In the genomic region with DNA sequence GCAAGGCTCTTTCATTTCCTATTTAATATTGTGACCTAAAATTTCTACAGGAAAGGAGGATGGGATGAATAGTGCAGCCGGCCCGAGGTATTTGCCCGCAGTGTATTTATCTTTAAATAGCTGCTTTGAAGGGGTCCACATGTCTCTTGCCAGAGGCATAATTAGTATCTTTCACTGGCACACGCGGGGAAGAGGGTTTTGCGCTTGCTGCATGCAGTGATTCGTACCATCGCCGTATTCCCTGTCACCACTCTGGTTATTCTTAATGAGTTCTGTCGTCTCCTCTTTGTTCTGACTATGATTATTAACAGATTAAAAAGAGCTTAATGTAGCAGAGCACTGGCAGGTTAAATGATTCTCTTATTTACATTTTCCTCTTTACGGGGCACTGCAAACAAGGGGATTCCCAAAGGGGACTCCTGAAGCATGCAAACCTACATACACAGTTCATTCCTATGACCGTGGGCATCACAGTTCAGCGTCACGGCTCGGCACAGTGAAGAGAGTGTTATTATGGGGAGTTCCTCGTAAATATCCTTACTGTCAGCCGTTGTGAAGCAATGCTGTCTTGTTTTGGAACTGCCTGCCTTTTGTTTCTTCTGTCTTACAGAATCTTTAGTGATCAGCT, we compare ENCODE assay signal across 12 cellular contexts.
DNase-seq lines count a peak whose midpoint lies in the region; ATAC-seq and TF ChIP-seq lines count a peak whose summit lies in the region.
"Had no signal": no experiment of that assay in that cellular context is flagged by ENCODE, and none has a peak within 500 bp of the region (broad histone marks: within the 10 kb centered on the region; RNA-seq: fewer than 3 reads in every experiment).

No MANE protein-coding gene starts in this region.

- no peak for TF ChIP-seq CTCF in OCI-LY3 (IDR thresholded peaks at IDR 0.05; ENCODE audit: low read depth, low read length)

- H3K79me2 ChIP-seq in OCI-LY3 (ENCODE audit: low read length), result peaks cover 28% of the 10 kb centered on the region

- H4K20me1 ChIP-seq in OCI-LY3 (ENCODE audit: insufficient read depth, low read length), result peaks cover 41% of the 10 kb centered on the region

- H3K27me3 ChIP-seq in OCI-LY3 (ENCODE audit: low read depth, low read length) (no peaks in the 10 kb centered on the region), mesenchymal stem cell (ENCODE audit: control insufficient read depth in 1 of 2, insufficient read depth in 1 of 2, low read length in 2 of 2) (no peaks in the 10 kb centered on the region)
- H3K27me3 ChIP-seq: testis had no signal

- DNase-seq in activated T-cell treated with anti-CD3 and anti-CD28 coated beads, Interleukin-2, amount 50 U/mL, for 24 hours, result no peak
- no peak for DNase-seq in activated T-cell treated with anti-CD3 and anti-CD28 coated beads, Interleukin-2, amount 50 U/mL, for 72 hours
- peak; percentile 12 for DNase-seq in superior temporal gyrus (ENCODE audit: extremely low spot score)
- DNase-seq in NCI-H2196 treated with DMSO at 0.1 percent for 48 hours (lab: John Stamatoyannopoulos, UW; ENCODE audit: unreplicated experiment), result no peak
- DNase-seq in NCI-H510A (lab: John Stamatoyannopoulos, UW), result no peak
- DNase-seq in mesenchymal stem cell, result no peak
- DNase-seq: activated T-cell treated with anti-CD3 and anti-CD28 coated beads for 4 hours, RPMI8226, testis had no signal

- H3K4me1 ChIP-seq in OCI-LY3 (ENCODE audit: low read length), result peaks cover 16% of the 10 kb centered on the region
- no peaks in the 10 kb centered on the region for H3K4me1 ChIP-seq in mesenchymal stem cell (ENCODE audit: control insufficient read depth, insufficient read depth, low read depth, low read length)

- no peak overlapping the region for H2AK5ac ChIP-seq in mesenchymal stem cell (ENCODE audit: low read length, severe bottlenecking)

- H4K91ac ChIP-seq in mesenchymal stem cell (ENCODE audit: low read length), result no peak overlapping the region

- H3K14ac ChIP-seq in mesenchymal stem cell (ENCODE audit: low read length in 2 of 2), result no peak overlapping the region

- WGBS in mesenchymal stem cell, result 92% methylated on average over 16 of the region's 17 CpGs

- H3K27me3 Mint-ChIP-seq in activated T-cell treated with anti-CD3 and anti-CD28 coated beads, Interleukin-2, amount 50 U/mL, for 24 hours, result no peaks in the 10 kb centered on the region
- no peaks in the 10 kb centered on the region for H3K27me3 Mint-ChIP-seq in activated T-cell treated with anti-CD3 and anti-CD28 coated beads, Interleukin-2, amount 50 U/mL, for 72 hours (ENCODE audit: low read depth)

- peaks cover 86% of the 10 kb centered on the region for H3K36me3 Mint-ChIP-seq in activated T-cell treated with anti-CD3 and anti-CD28 coated beads, Interleukin-2, amount 50 U/mL, for 24 hours (ENCODE audit: low read depth)
- peaks cover 10 to 12% of the 10 kb centered on the region in 2 donors for H3K36me3 Mint-ChIP-seq in activated T-cell treated with anti-CD3 and anti-CD28 coated beads, Interleukin-2, amount 50 U/mL, for 72 hours (ENCODE audit: insufficient read depth in 2 of 2)

- H3K27ac Mint-ChIP-seq in activated T-cell treated with anti-CD3 and anti-CD28 coated beads, Interleukin-2, amount 50 U/mL, for 24 hours, result peak overlapping the region; percentile 35
- H3K27ac Mint-ChIP-seq in activated T-cell treated with anti-CD3 and anti-CD28 coated beads, Interleukin-2, amount 50 U/mL, for 72 hours, result no peak overlapping the region

- H3K4me1 Mint-ChIP-seq in activated T-cell treated with anti-CD3 and anti-CD28 coated beads, Interleukin-2, amount 50 U/mL, for 24 hours (ENCODE audit: low read depth), result peaks cover 69% of the 10 kb centered on the region
- peaks cover 43% of the 10 kb centered on the region for H3K4me1 Mint-ChIP-seq in activated T-cell treated with anti-CD3 and anti-CD28 coated beads, Interleukin-2, amount 50 U/mL, for 72 hours (ENCODE audit: low read depth)

- peak overlapping the region; percentile 51 for H3K4me3 ChIP-seq in OCI-LY3 (ENCODE audit: low read length)
- H3K4me3 ChIP-seq in mesenchymal stem cell (ENCODE audit: insufficient read depth in 1 of 2, low read depth in 1 of 2, low read length in 2 of 2), result no peak overlapping the region
- H3K4me3 ChIP-seq: testis had no signal

- H3K4me2 ChIP-seq in OCI-LY3 (ENCODE audit: low read length) (peak overlapping the region; percentile 59), mesenchymal stem cell (ENCODE audit: low read length, poor library complexity, severe bottlenecking) (no peak overlapping the region)

- no peaks in the 10 kb centered on the region for H3K9me3 Mint-ChIP-seq in activated T-cell treated with anti-CD3 and anti-CD28 coated beads, Interleukin-2, amount 50 U/mL, for 24 hours
- no peaks in the 10 kb centered on the region for H3K9me3 Mint-ChIP-seq in activated T-cell treated with anti-CD3 and anti-CD28 coated beads, Interleukin-2, amount 50 U/mL, for 72 hours

- H3K4me3 Mint-ChIP-seq in activated T-cell treated with anti-CD3 and anti-CD28 coated beads, Interleukin-2, amount 50 U/mL, for 24 hours, result no peak overlapping the region
- no peak overlapping the region for H3K4me3 Mint-ChIP-seq in activated T-cell treated with anti-CD3 and anti-CD28 coated beads, Interleukin-2, amount 50 U/mL, for 72 hours

- H2BK15ac ChIP-seq in mesenchymal stem cell (ENCODE audit: low read depth, poor library complexity, severe bottlenecking), result no peak overlapping the region

- no peak overlapping the region for H3K4ac ChIP-seq in mesenchymal stem cell (ENCODE audit: low read depth in 1 of 2, low read length in 2 of 2)

- H3K18ac ChIP-seq in mesenchymal stem cell (ENCODE audit: low read depth in 1 of 2, low read length in 2 of 2), result no peak overlapping the region

- ATAC-seq in activated T-cell treated with anti-CD3 and anti-CD28 coated beads, Interleukin-2, amount 50 U/mL, for 72 hours (replicated peaks in 1 of 2), result no peak
- ATAC-seq in HG02798 (IDR thresholded peaks at IDR 0.05; ENCODE audit: poor library complexity, unreplicated experiment), result peak; percentile 55
- ATAC-seq: HepG2 had no signal

- peaks cover 3% of the 10 kb centered on the region for H3K36me3 ChIP-seq in OCI-LY3 (replicated peaks; ENCODE audit: low read depth, low read length)
- peaks cover 0 to 34% of the 10 kb centered on the region in 2 experiments for H3K36me3 ChIP-seq in mesenchymal stem cell (ENCODE audit: control insufficient read depth in 1 of 2, insufficient read depth in 2 of 2, low read depth in 1 of 2, low read length in 2 of 2)

- no peak overlapping the region for H3K27ac ChIP-seq in OCI-LY3 (ENCODE audit: low read length)
- H3K27ac ChIP-seq in mesenchymal stem cell (ENCODE audit: low read length, poor library complexity, severe bottlenecking), result no peak overlapping the region
- H3K27ac ChIP-seq: testis had no signal

- H3K9me3 ChIP-seq in OCI-LY3 (ENCODE audit: insufficient read depth, low read length), result no peaks in the 10 kb centered on the region
- H3K9me3 ChIP-seq in mesenchymal stem cell (ENCODE audit: control insufficient read depth, low read length), result no peaks in the 10 kb centered on the region
- H3K9me3 ChIP-seq: testis had no signal

- H3K23ac ChIP-seq in mesenchymal stem cell (ENCODE audit: low read length in 2 of 2), result no peak overlapping the region

- no peak overlapping the region for H2BK12ac ChIP-seq in mesenchymal stem cell (ENCODE audit: low read length in 2 of 2)

- no peak overlapping the region for H2BK120ac ChIP-seq in mesenchymal stem cell (ENCODE audit: low read depth, low read length)

- H4K8ac ChIP-seq in mesenchymal stem cell (ENCODE audit: low read length), result no peak overlapping the region

- peaks cover 27% of the 10 kb centered on the region for H3K79me1 ChIP-seq in mesenchymal stem cell (replicated peaks; ENCODE audit: low read length, poor library complexity, severe bottlenecking)

- no peak overlapping the region for H2BK5ac ChIP-seq in mesenchymal stem cell (ENCODE audit: low read depth, low read length, poor library complexity, severe bottlenecking)

- H3K9ac ChIP-seq in OCI-LY3 (ENCODE audit: low read length), result no peak overlapping the region
- H3K9ac ChIP-seq in mesenchymal stem cell (ENCODE audit: low read length), result no peak overlapping the region

- H2AFZ ChIP-seq in OCI-LY3 (ENCODE audit: low read depth, low read length), result no peak overlapping the region
- no peak overlapping the region for H2AFZ ChIP-seq in mesenchymal stem cell (ENCODE audit: low read depth, low read length)
